In the genomic region with DNA sequence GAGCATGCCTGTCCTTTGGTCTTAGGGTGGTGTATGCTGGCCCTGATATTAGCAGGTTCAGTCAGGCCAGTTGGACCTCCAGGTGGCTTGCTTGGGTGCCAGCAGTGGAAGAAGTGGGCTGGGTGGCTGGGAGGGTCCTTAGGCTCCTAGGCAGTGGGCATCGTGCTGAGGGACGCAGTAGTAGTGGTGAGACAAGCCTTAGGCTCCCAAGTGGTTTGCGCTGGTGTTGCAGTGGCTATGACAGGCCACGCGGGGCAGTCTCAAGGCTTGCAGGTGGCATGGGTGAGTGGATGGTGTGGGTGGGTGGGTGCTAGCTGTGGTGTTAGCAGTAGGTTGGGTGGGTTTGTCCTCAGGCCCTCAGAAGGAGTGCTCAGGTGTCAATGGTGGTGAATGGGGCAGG, we compare ENCODE assay signal across 19 cellular contexts.
"Had no signal": no experiment of that assay in that cellular context is flagged by ENCODE, and none has a peak within 500 bp of the region (broad histone marks: within the 10 kb centered on the region; RNA-seq: fewer than 3 reads in every experiment).

No MANE protein-coding gene starts in this region.

- H3K4me3 ChIP-seq: dorsolateral prefrontal cortex, esophagus muscularis mucosa, gastrocnemius medialis, left lung, lower lobe of right lung, right atrium auricular region, sigmoid colon, skin epidermis, uterus had no signal

- DNase-seq: cortex of kidney; dorsolateral prefrontal cortex; effector CD8-positive, alpha-beta T cell; gastrocnemius medialis; glutamatergic neuron; immature natural killer cell; lower lobe of right lung; midbrain; posterior cingulate gyrus; sigmoid colon; stimulated activated CD4-positive, alpha-beta T cell treated with anti-CD3 and anti-CD28 coated beads, Interleukin-12 subunit alpha, Interleukin-12 subunit beta, amount 100 ng/mL, for 4 hours; stimulated activated naive CD4-positive, alpha-beta T cell; trophoblast cell; uterus had no signal

- H3K9me3 ChIP-seq: gastrocnemius medialis, lower lobe of right lung, neutrophil, sigmoid colon, uterus had no signal

- H3K36me3 ChIP-seq: esophagus muscularis mucosa, gastrocnemius medialis, left lung, lower lobe of right lung, neutrophil, right atrium auricular region, sigmoid colon, uterus had no signal

- ATAC-seq: gastrocnemius medialis, left lung, lower lobe of right lung had no signal

- H3K27ac ChIP-seq: dorsolateral prefrontal cortex, esophagus muscularis mucosa, gastrocnemius medialis, left lung, lower lobe of right lung, neutrophil, right atrium auricular region, sigmoid colon, skin epidermis, uterus had no signal

- H3K27me3 ChIP-seq: dorsolateral prefrontal cortex, esophagus muscularis mucosa, gastrocnemius medialis, left lung, neutrophil, right atrium auricular region, sigmoid colon, uterus had no signal

- H3K4me1 ChIP-seq: esophagus muscularis mucosa, gastrocnemius medialis, left lung, lower lobe of right lung, right atrium auricular region, sigmoid colon, uterus had no signal
